In genomic region chr5:149550608-149551226, GRCh38 we compare ENCODE assay signal across 8 cellular contexts. TPM values are rescaled to one million over a fixed set of nuclear protein-coding genes. Genes with fewer than 3 reads are reported as not detected.
DNase-seq lines count a peak whose midpoint lies in the region; ATAC-seq and TF ChIP-seq lines count a peak whose summit lies in the region.

No MANE protein-coding gene starts in this region.

- no peak for TF ChIP-seq CTCF in GM06990 (IDR thresholded peaks at IDR 0.05; ENCODE audit: insufficient read depth, low read length, poor library complexity, severe bottlenecking)
- TF ChIP-seq CTCF in epithelial cell of esophagus (IDR thresholded peaks at IDR 0.05; ENCODE audit: insufficient read depth, low read depth, low read length, missing control alignments), result no peak

- DNase-seq in GM06990 (ENCODE audit: extremely low read depth, insufficient read length), result no peak
- peak in 4 of 34 experiments; percentile 9 to 23 (median 15) for DNase-seq in T-cell
- DNase-seq in epithelial cell of esophagus (ENCODE audit: low read depth), result no peak
- DNase-seq in natural killer cell treated with Interleukin-12 subunit alpha and Interleukin-12 subunit beta and Interleukin-15 and Interleukin-18, amount 100 ng/mL, for 72 hours (ENCODE audit: low spot score), result no peak
- DNase-seq in SK-N-DZ (ENCODE audit: low spot score), result no peak
- DNase-seq in islet precursor cell, result no peak
- no peak for DNase-seq in activated effector memory CD4-positive, alpha-beta T cell treated with anti-CD3 and anti-CD28 coated beads, Interleukin-2, amount 50 U/mL, for 16 hours

- CTCF ChIA-PET in T-cell (lab: Charles Lee), result interaction anchor here (0.6 to 3.4 kb wide), 16 partner anchors 12 to 1102 kb away, joined by 3 to 11 read pairs (median 3); partner anchors contain the start of gene SLC26A2 (in 1 of the 2)

- ATAC-seq in HG02588 (IDR thresholded peaks at IDR 0.05; ENCODE audit: unreplicated experiment) (peak; percentile 1), T-cell (replicated peaks in 1 of 4) (peak in 3 of 4 experiments; percentile 15 to 30 (median 29))
- ATAC-seq in natural killer cell treated with Interleukin-12 subunit alpha and Interleukin-12 subunit beta and Interleukin-15 and Interleukin-18, amount 100 ng/mL, for 72 hours, result peak; percentile 1 to 12

- H3K36me3 ChIP-seq in GM06990 (ENCODE audit: control insufficient read depth, insufficient read depth, low read length), result peaks cover 3% of the 10 kb centered on the region

- no peaks in the 10 kb centered on the region for H3K9me3 Mint-ChIP-seq in T-cell
- no peaks in the 10 kb centered on the region for H3K9me3 Mint-ChIP-seq in natural killer cell treated with Interleukin-12 subunit alpha and Interleukin-12 subunit beta and Interleukin-15 and Interleukin-18, amount 100 ng/mL, for 72 hours

- peak overlapping the region; percentile 97 to 98 for H3K27ac Mint-ChIP-seq in T-cell
- H3K27ac Mint-ChIP-seq in natural killer cell treated with Interleukin-12 subunit alpha and Interleukin-12 subunit beta and Interleukin-15 and Interleukin-18, amount 100 ng/mL, for 72 hours, result peak overlapping the region; percentile 93 to 98

- no peaks in the 10 kb centered on the region for H3K27me3 ChIP-seq in GM06990 (replicated peaks; ENCODE audit: control insufficient read depth, insufficient read depth, low read length)

- H3K36me3 Mint-ChIP-seq in T-cell, result peaks cover 25% of the 10 kb centered on the region
- peaks cover 25% of the 10 kb centered on the region for H3K36me3 Mint-ChIP-seq in natural killer cell treated with Interleukin-12 subunit alpha and Interleukin-12 subunit beta and Interleukin-15 and Interleukin-18, amount 100 ng/mL, for 72 hours

- H3K27me3 Mint-ChIP-seq in T-cell, result no peaks in the 10 kb centered on the region
- no peaks in the 10 kb centered on the region for H3K27me3 Mint-ChIP-seq in natural killer cell treated with Interleukin-12 subunit alpha and Interleukin-12 subunit beta and Interleukin-15 and Interleukin-18, amount 100 ng/mL, for 72 hours

- POLR2A ChIA-PET in T-cell (lab: Charles Lee), result interaction anchor here (0.6 to 1.9 kb wide), 10 partner anchors 12 to 1191 kb away, joined by 3 to 9 read pairs (median 4); partner anchors contain the start of gene PCYOX1L (in 1 of the 2)

- H3K4me3 Mint-ChIP-seq in T-cell, result peak overlapping the region; percentile 95 to 97 (median 95)
- peak overlapping the region; percentile 93 for H3K4me3 Mint-ChIP-seq in natural killer cell treated with Interleukin-12 subunit alpha and Interleukin-12 subunit beta and Interleukin-15 and Interleukin-18, amount 100 ng/mL, for 72 hours

- H3K4me3 ChIP-seq in GM06990 (replicated peaks; ENCODE audit: low read depth, low read length), result peak overlapping the region; percentile 99
- peak overlapping the region; percentile 100 for H3K4me3 ChIP-seq in epithelial cell of esophagus (ENCODE audit: low read length)

- H3K4me1 Mint-ChIP-seq in T-cell, result peaks cover 40 to 44% (median 41%) of the 10 kb centered on the region in 3 donors
- peaks cover 25 to 34% of the 10 kb centered on the region in 2 donors for H3K4me1 Mint-ChIP-seq in natural killer cell treated with Interleukin-12 subunit alpha and Interleukin-12 subunit beta and Interleukin-15 and Interleukin-18, amount 100 ng/mL, for 72 hours (ENCODE audit: low read depth in 2 of 2)

RNA-seq across cellular contexts. Expression of gene CSNK1A1, which starts 0.5 kb away (rescaled TPM):
- total RNA-seq in T-cell, result 100 to 1,000 TPM; 161 to 193 (median 178) TPM
- total RNA-seq in natural killer cell treated with Interleukin-12 subunit alpha and Interleukin-12 subunit beta and Interleukin-15 and Interleukin-18, amount 100 ng/mL, for 72 hours, result 100 to 1,000 TPM; 173 to 237 TPM
- 106 and 118 TPM in 2 replicates for polyA plus RNA-seq in SK-N-DZ (2014; cell fraction: cytosol; rRNA removed)
- polyA plus RNA-seq in SK-N-DZ (2014; cell fraction: nucleus; rRNA removed), result 63.1 and 69.2 TPM in 2 replicates

RNA-seq across cellular contexts. Expression of gene ARHGEF37, which starts 30.6 kb away (rescaled TPM):
- total RNA-seq in T-cell, result 1 to 10 TPM in 1 of 5 donors, under 1 TPM in 3, not detected in 1; 0.07 to 1.0 (median 0.59) TPM
- under 1 TPM in 1 of 2 donors, not detected in 1; 0.67 TPM for total RNA-seq in natural killer cell treated with Interleukin-12 subunit alpha and Interleukin-12 subunit beta and Interleukin-15 and Interleukin-18, amount 100 ng/mL, for 72 hours
- polyA plus RNA-seq in SK-N-DZ (2014; cell fraction: cytosol; rRNA removed), result not detected in 2 replicates
- 0.02 TPM in 1 of 2 replicates, not detected in the other for polyA plus RNA-seq in SK-N-DZ (2014; cell fraction: nucleus; rRNA removed)
